In the genomic region with DNA sequence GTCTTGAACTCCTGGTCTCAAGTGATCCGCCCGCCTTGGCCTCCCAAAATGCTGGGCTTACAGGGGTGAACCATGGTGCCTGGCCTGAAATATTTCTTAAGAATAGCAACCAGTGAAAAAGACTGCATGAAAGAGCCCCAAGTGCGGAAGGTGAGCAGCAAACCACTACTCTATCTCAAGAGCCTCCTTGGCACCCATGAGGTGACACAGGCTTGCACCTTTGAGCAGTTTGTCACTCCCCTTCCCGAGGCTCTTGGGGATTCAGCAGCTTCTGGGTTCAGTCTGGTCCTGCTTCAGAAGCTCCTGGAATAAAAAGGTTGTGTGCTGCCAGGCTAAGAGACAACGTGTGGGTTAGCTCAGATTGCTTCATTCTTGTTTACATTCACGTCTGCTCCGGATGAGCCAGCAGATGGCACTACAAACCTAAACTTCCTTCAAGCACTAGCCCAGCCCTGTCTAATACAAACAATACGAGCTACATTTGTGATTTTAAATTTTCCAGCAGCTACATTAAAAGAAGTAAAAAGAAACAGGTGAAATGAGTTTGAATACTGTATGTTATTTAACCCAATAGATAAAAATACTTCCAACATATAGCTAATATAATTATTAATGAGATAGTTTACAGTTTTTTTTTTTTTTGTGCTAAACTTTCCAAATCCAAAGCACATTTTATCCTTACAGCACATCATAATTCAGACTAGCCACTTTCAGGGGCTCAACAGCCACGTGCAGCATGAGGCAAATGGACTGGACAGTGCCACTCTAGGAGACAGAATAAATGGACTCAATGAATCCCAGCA, we compare ENCODE assay signal across 8 cellular contexts. TPM values are rescaled to one million over a fixed set of nuclear protein-coding genes. Genes with fewer than 3 reads are reported as not detected.
DNase-seq lines count a peak whose midpoint lies in the region; ATAC-seq, FAIRE-seq and TF ChIP-seq lines count a peak whose summit lies in the region.

No MANE protein-coding gene starts in this region.

- CTCF ChIA-PET in A549 (lab: Yijun Ruan, JAX), result interaction anchor here (0.5 to 6.6 kb wide), 55 partner anchors 8 to 1408 kb away, joined by 3 to 62 read pairs (median 4); no protein-coding TSS in a partner anchor

- TF ChIP-seq POLR2A in A549 (IDR thresholded peaks at IDR 0.05; ENCODE audit: low read length), result no peak

- no peak overlapping the region for H3K4me3 ChIP-seq in A549

- H3K4me2 ChIP-seq in A549, result peak overlapping the region; percentile 27; the same call in 1 of the 3 replicates

- H3K4me1 ChIP-seq in A549, result no peaks in the 10 kb centered on the region; the same call in 2 of the 3 replicates

- TF ChIP-seq CTCF in A549 (IDR thresholded peaks at IDR 0.05) (peak; percentile 75), chondrocyte (IDR thresholded peaks at IDR 0.05) (peak; percentile 90)

- peak overlapping the region; percentile 92 for H3K27ac Mint-ChIP-seq in chondrocyte (ENCODE audit: unreplicated experiment)

- 19% methylated on average over 8 of the region's 9 CpGs for WGBS in A549 (ENCODE audit: missing lambda C conversion rate)

- POLR2A ChIA-PET in A549 (lab: Yijun Ruan, JAX), result interaction anchor here (1.1 kb wide), 1 partner anchor 539 kb away, joined by 8 read pairs; no protein-coding TSS in a partner anchor

- no peaks in the 10 kb centered on the region for H3K27me3 Mint-ChIP-seq in chondrocyte (ENCODE audit: low read depth)

- peaks cover 4% of the 10 kb centered on the region for H3K36me3 Mint-ChIP-seq in chondrocyte (ENCODE audit: low read depth)

- peaks cover 6% of the 10 kb centered on the region; the same call in 1 of the 3 replicates for H3K9me3 ChIP-seq in A549

- peaks cover 26% of the 10 kb centered on the region for H3K4me1 Mint-ChIP-seq in chondrocyte (ENCODE audit: low read depth)

- FAIRE-seq in A549 (lab: Jason Lieb, UNC), result no peak

- no peak overlapping the region for H3K4me3 Mint-ChIP-seq in chondrocyte (ENCODE audit: unreplicated experiment)

- ATAC-seq in A549, result peak; percentile 98 to 99
- peak; percentile 86 for ATAC-seq in GM18511 (IDR thresholded peaks at IDR 0.05; ENCODE audit: unreplicated experiment)
- peak; percentile 85 for ATAC-seq in HG03175 (IDR thresholded peaks at IDR 0.05; ENCODE audit: unreplicated experiment)

- H3K9me3 Mint-ChIP-seq in chondrocyte (ENCODE audit: low read depth), result no peaks in the 10 kb centered on the region

- DNase-seq in A549 (ENCODE audit: low read depth in 1 of 2, low spot score in 1 of 2) (peak; percentile 70 to 75), NCI-H460 (ENCODE audit: extremely low read depth, low read depth) (peak; percentile 81), chondrocyte (ENCODE audit: low spot score) (no peak), left kidney (ENCODE audit: low read depth, low spot score) (peak; percentile 91)
- DNase-seq in activated CD4-positive, alpha-beta T cell treated with anti-CD3 and anti-CD28 coated beads for 24 hours (ENCODE audit: low read depth in 2 of 2), result peak; percentile 33 to 41
- DNase-seq in stimulated activated CD4-positive, alpha-beta T cell treated with anti-CD3 and anti-CD28 coated beads, TNF-alpha, amount 100 ng/mL, for 24 hours (ENCODE audit: low read depth in 3 of 3), result peak; percentile 27 to 52 (median 51)

- H3K27ac ChIP-seq in A549, result peak overlapping the region in 1 of 2 experiments; percentile 27; a peak in 1 of 6 replicates

- no peak for TF ChIP-seq EP300 in A549 (IDR thresholded peaks at IDR 0.05)

- peak; percentile 87 for TF ChIP-seq RAD21 in A549 (conservative IDR thresholded peaks at IDR 0.05 in 1 of 2, IDR thresholded peaks at IDR 0.05 in 1 of 2)

TF ChIP-seq in A549, 52 proteins besides CTCF, POLR2A, EP300 and RAD21:
- no peak for TF ChIP-seq MYC (IDR thresholded peaks at IDR 0.05; ENCODE audit: borderline replicate concordance, low read length)
- TF ChIP-seq SMC3 (IDR thresholded peaks at IDR 0.05), result peak; percentile 88
- peak; percentile 58 to 86; a peak in 3 of 4 replicates for TF ChIP-seq CEBPB (IDR thresholded peaks at IDR 0.05)
- no peak for TF ChIP-seq POLR2AphosphoS2 (conservative IDR thresholded peaks at IDR 0.05; ENCODE audit: low read length)

RNA-seq across cellular contexts. Expression of a gene that starts 46.2 kb away (rescaled TPM):
- not detected in 2 replicates for polyA plus RNA-seq in A549 (2011; rRNA removed)
- polyA plus RNA-seq in A549 (2012; cell fraction: cytosol; rRNA removed), result not detected in 2 replicates
- not detected in 2 replicates for polyA plus RNA-seq in A549 (2012; cell fraction: nucleus; rRNA removed)
- not detected in 3 replicates for polyA plus RNA-seq in A549 (2017; fragmentation: RNase III; extraction: RNeasy Plus Mini Kit Qiagen cat#74134 plus additional on column Dnase treatment)
- not detected in 2 replicates for polyA minus RNA-seq in A549 (2011; rRNA and poly(A)+ RNA removed)
- total RNA-seq in NCI-H460 (2014; rRNA removed; shearing (Covaris generic)), result not detected in 2 replicates
- not detected in 2 replicates for polyA plus RNA-seq in NCI-H460 (2014; cell fraction: nucleus; rRNA removed)
- not detected in 3 replicates for total RNA-seq in chondrocyte
